1 cellular context compared by ENCODE assay signal in the genomic region with DNA sequence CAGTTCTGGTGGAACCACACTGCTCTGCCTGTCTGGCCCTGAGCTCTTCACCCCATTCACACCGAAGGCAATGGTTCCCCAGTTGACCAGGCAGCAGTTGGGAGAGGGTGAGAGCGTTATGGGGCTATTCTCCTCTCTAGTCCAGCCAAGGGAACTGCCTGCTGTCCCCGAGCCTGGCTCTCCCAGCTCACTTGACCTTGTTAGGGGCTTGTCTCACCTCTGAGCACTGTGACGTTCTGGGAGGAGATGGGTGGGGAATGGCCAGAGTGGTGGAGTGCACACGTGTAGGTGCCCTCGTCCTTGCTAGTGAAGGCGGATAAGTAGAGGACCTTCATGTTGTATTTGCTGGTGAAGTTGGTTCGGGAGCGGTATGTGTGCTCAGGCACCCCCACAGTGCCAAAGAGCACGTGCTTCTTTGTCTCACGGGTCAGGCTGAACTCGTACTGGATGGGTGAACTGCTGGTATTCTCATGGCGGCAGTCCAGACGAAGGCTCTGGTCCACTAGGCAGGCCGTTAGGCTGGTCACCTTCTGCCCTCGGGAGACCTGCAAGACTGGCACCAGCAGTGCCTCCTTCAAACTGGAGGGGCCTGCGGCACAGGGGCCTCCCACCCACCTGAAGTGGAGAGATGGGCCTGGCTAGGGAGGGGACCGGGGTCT.
TF ChIP-seq lines count a peak whose summit lies in the region.

No MANE protein-coding gene starts in this region.

TF ChIP-seq in WTC11, 78 proteins besides CTCF, POLR2A, EP300 and RAD21:
- TF ChIP-seq CBFB (CRISPR knock-in tag; IDR thresholded peaks at IDR 0.05; ENCODE audit: low read depth) (no peak), SMAD4 (CRISPR knock-in tag; IDR thresholded peaks at IDR 0.05) (no peak), USF1 (CRISPR knock-in tag; IDR thresholded peaks at IDR 0.05) (no peak), GRHL2 (CRISPR knock-in tag; IDR thresholded peaks at IDR 0.05; ENCODE audit: insufficient replicate concordance, severe bottlenecking) (no peak), PRDM15 (CRISPR knock-in tag; IDR thresholded peaks at IDR 0.05) (no peak), ATF3 (CRISPR knock-in tag; conservative IDR thresholded peaks at IDR 0.05) (no peak), TP53 (CRISPR knock-in tag; IDR thresholded peaks at IDR 0.05) (no peak), TEAD4 (CRISPR knock-in tag; IDR thresholded peaks at IDR 0.05) (no peak)
- TF ChIP-seq, protein P1, sequence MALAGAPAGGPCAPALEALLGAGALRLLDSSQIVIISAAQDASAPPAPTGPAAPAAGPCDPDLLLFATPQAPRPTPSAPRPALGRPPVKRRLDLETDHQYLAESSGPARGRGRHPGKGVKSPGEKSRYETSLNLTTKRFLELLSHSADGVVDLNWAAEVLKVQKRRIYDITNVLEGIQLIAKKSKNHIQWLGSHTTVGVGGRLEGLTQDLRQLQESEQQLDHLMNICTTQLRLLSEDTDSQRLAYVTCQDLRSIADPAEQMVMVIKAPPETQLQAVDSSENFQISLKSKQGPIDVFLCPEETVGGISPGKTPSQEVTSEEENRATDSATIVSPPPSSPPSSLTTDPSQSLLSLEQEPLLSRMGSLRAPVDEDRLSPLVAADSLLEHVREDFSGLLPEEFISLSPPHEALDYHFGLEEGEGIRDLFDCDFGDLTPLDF (CRISPR knock-in tag; IDR thresholded peaks at IDR 0.05): no peak
- TF ChIP-seq, protein P2, sequence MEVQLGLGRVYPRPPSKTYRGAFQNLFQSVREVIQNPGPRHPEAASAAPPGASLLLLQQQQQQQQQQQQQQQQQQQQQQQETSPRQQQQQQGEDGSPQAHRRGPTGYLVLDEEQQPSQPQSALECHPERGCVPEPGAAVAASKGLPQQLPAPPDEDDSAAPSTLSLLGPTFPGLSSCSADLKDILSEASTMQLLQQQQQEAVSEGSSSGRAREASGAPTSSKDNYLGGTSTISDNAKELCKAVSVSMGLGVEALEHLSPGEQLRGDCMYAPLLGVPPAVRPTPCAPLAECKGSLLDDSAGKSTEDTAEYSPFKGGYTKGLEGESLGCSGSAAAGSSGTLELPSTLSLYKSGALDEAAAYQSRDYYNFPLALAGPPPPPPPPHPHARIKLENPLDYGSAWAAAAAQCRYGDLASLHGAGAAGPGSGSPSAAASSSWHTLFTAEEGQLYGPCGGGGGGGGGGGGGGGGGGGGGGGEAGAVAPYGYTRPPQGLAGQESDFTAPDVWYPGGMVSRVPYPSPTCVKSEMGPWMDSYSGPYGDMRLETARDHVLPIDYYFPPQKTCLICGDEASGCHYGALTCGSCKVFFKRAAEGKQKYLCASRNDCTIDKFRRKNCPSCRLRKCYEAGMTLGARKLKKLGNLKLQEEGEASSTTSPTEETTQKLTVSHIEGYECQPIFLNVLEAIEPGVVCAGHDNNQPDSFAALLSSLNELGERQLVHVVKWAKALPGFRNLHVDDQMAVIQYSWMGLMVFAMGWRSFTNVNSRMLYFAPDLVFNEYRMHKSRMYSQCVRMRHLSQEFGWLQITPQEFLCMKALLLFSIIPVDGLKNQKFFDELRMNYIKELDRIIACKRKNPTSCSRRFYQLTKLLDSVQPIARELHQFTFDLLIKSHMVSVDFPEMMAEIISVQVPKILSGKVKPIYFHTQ (CRISPR knock-in tag; IDR thresholded peaks at IDR 0.05): no peak
